In genomic region chr1:55212349-55213028, GRCh38 we compare ENCODE assay signal across 9 cellular contexts. TPM values are rescaled to one million over a fixed set of nuclear protein-coding genes. Genes with fewer than 3 reads are reported as not detected.
DNase-seq lines count a peak whose midpoint lies in the region; ATAC-seq and TF ChIP-seq lines count a peak whose summit lies in the region.
"Had no signal": no experiment of that assay in that cellular context is flagged by ENCODE, and none has a peak within 500 bp of the region (broad histone marks: within the 10 kb centered on the region; RNA-seq: fewer than 3 reads in every experiment).

No MANE protein-coding gene starts in this region.

- peaks cover 71% of the 10 kb centered on the region for H3K4me1 Mint-ChIP-seq in central memory CD8-positive, alpha-beta T cell
- H3K4me1 Mint-ChIP-seq in neural crest cell: peaks cover 62% of the 10 kb centered on the region

- H3K9ac ChIP-seq in Loucy (ENCODE audit: low read depth, low read length, poor library complexity, severe bottlenecking): peak overlapping the region; percentile 92

- no peaks in the 10 kb centered on the region for H3K9me3 Mint-ChIP-seq in central memory CD8-positive, alpha-beta T cell
- no peaks in the 10 kb centered on the region for H3K9me3 Mint-ChIP-seq in neural crest cell

- H3K27me3 Mint-ChIP-seq in central memory CD8-positive, alpha-beta T cell: no peaks in the 10 kb centered on the region
- peaks cover 4% of the 10 kb centered on the region for H3K27me3 Mint-ChIP-seq in neural crest cell (ENCODE audit: low read depth)

- no peak for ATAC-seq in central memory CD8-positive, alpha-beta T cell (replicated peaks; ENCODE audit: extremely low read depth, poor library complexity, severe bottlenecking)
- no peak for ATAC-seq in GM18861 (IDR thresholded peaks at IDR 0.05; ENCODE audit: unreplicated experiment)

- peaks cover 22% of the 10 kb centered on the region for H3K36me3 Mint-ChIP-seq in central memory CD8-positive, alpha-beta T cell (ENCODE audit: insufficient read depth)
- no peaks in the 10 kb centered on the region for H3K36me3 Mint-ChIP-seq in neural crest cell (ENCODE audit: low read depth)

- peak overlapping the region; percentile 96 for H3K4me3 Mint-ChIP-seq in central memory CD8-positive, alpha-beta T cell
- peak overlapping the region; percentile 98 for H3K4me3 Mint-ChIP-seq in neural crest cell

- H3K4me3 ChIP-seq in Loucy (ENCODE audit: low read length, poor library complexity, severe bottlenecking): peak overlapping the region; percentile 96
- no peak overlapping the region for H3K4me3 ChIP-seq in WERI-Rb-1 (ENCODE audit: low read depth, low read length)
- H3K4me3 ChIP-seq: lung had no signal

- H3K27me3 ChIP-seq in Loucy (ENCODE audit: insufficient read depth, low read length, poor library complexity, severe bottlenecking) (no peaks in the 10 kb centered on the region), WERI-Rb-1 (ENCODE audit: insufficient read depth, low read depth, severe bottlenecking) (no peaks in the 10 kb centered on the region)

- peaks cover 69% of the 10 kb centered on the region for H4K20me1 ChIP-seq in Loucy (ENCODE audit: insufficient read depth, low read length, poor library complexity, severe bottlenecking)

- H3K79me2 ChIP-seq in Loucy (ENCODE audit: insufficient read depth, low read length): peaks cover 91% of the 10 kb centered on the region

- TF ChIP-seq CTCF in Loucy (conservative IDR thresholded peaks at IDR 0.05; ENCODE audit: low read length) (no peak), neural crest cell (conservative IDR thresholded peaks at IDR 0.05) (no peak), WERI-Rb-1 (IDR thresholded peaks at IDR 0.05; ENCODE audit: low read depth, low read length) (no peak)

- no peak overlapping the region for H2AFZ ChIP-seq in Loucy (ENCODE audit: low read length)

- H3K9me2 ChIP-seq in Loucy (replicated peaks; ENCODE audit: low read depth, low read length): no peaks in the 10 kb centered on the region

- H3F3A ChIP-seq in Loucy (ENCODE audit: low read depth): no peaks in the 10 kb centered on the region

- DNase-seq in DMS79 treated with DMSO at 0.1 percent for 48 hours (lab: John Stamatoyannopoulos, UW) (peak; percentile 66), neural crest cell (ENCODE audit: low read depth, low spot score) (no peak), WERI-Rb-1 (no peak), NCI-H446 treated with DMSO at 0.1 percent for 48 hours (lab: John Stamatoyannopoulos, UW) (no peak)
- no peak for DNase-seq in central memory CD8-positive, alpha-beta T cell (ENCODE audit: low spot score in 2 of 2)
- DNase-seq in effector CD8-positive, alpha-beta T cell (lab: John Stamatoyannopoulos, UW): no peak

- H3K27ac ChIP-seq in WERI-Rb-1: no peak overlapping the region

- H3K4me1 ChIP-seq in Loucy (ENCODE audit: insufficient read depth, low read length, poor library complexity, severe bottlenecking): peaks cover 61% of the 10 kb centered on the region

- H3K27ac Mint-ChIP-seq in central memory CD8-positive, alpha-beta T cell (ENCODE audit: low read depth): peak overlapping the region; percentile 86
- H3K27ac Mint-ChIP-seq in neural crest cell (ENCODE audit: unreplicated experiment): no peak overlapping the region

- no peaks in the 10 kb centered on the region for H3K36me3 ChIP-seq in Loucy (ENCODE audit: insufficient read depth, low read length)
- H3K36me3 ChIP-seq in WERI-Rb-1: peaks cover 8% of the 10 kb centered on the region

- H3K4me2 ChIP-seq in Loucy (ENCODE audit: low read depth, low read length, poor library complexity, severe bottlenecking): peak overlapping the region; percentile 95

- H3K9me3 ChIP-seq in Loucy (ENCODE audit: insufficient read depth, low read depth, low read length) (no peaks in the 10 kb centered on the region), WERI-Rb-1 (ENCODE audit: severe bottlenecking) (no peaks in the 10 kb centered on the region)

RNA-seq across cellular contexts. Expression of gene USP24, which starts 2.7 kb away (rescaled TPM):
- total RNA-seq in neural crest cell: 44.6 and 50.3 TPM in 2 replicates
